ENCODE assay signal across 14 cellular contexts in the genomic region with DNA sequence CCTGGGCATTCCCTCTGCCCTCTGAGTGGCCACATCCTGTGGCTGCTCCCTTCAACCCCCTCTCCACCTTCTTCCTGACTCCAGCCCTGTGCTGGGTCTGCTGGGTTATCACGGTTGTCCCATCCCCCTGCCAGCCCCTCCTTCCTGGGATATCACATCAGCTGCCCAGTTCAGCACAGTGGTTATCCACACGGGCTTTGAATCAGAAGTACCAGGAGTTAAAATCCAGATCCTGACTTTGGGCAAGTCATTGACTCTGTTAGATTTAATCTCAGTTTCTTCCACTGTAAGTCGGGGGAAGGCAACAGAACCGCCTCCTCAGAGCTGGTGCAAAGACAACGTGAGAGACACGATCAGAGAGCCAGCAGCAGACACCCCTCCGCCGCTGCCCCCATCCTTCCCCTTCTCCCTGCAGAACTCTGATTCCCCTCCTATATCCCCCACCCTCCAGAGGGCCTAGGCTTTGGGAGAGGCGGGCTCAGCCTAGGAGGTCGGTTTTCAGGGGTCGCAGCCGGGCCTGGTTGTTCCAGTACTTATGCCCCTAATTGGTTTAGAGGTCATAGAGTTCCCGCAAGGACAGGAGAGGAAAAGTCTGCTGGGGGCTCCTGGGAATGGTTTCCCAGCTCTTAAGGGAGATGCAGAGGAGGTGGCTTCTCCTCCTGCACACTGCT. TPM values are rescaled to one million over a fixed set of nuclear protein-coding genes. Genes with fewer than 3 reads are reported as not detected.
"Had no signal": no experiment of that assay in that cellular context is flagged by ENCODE, and none has a peak within 500 bp of the region (broad histone marks: within the 10 kb centered on the region; RNA-seq: fewer than 3 reads in every experiment).

No MANE protein-coding gene starts in this region.

- H3K4me2 ChIP-seq: hepatocyte had no signal

- H3K27ac ChIP-seq: hepatocyte, ovary had no signal

- H3K4me3 ChIP-seq: hepatocyte, ovary, transverse colon had no signal

- H3K27me3 ChIP-seq: hepatocyte, ovary, transverse colon had no signal

- H3K79me2 ChIP-seq: hepatocyte had no signal

- H2AFZ ChIP-seq: hepatocyte had no signal

- DNase-seq: activated CD4-positive, alpha-beta T cell treated with anti-CD3 and anti-CD28 coated beads for 1 hour; activated CD4-positive, alpha-beta T cell treated with anti-CD3 and anti-CD28 coated beads, Interleukin-2, amount 50 U/mL, for 4 hours; activated naive CD4-positive, alpha-beta T cell; activated naive CD8-positive, alpha-beta T cell treated with anti-CD3 and anti-CD28 coated beads, Interleukin-2, amount 10 ng/mL, durations not matched to agents 7 days and 5 days; activated T-cell treated with anti-CD3 and anti-CD28 coated beads for 4 hours; dermis blood vessel endothelial cell; ovary; stimulated activated CD4-positive, alpha-beta T cell treated with anti-CD3 and anti-CD28 coated beads, Interleukin-2, amount 100 ng/mL, for 48 hours; transverse colon had no signal

- ATAC-seq: stimulated activated memory B cell treated with anti-CD40 and anti-IgM and Interleukin-4, amounts not matched to agents 10 μg/mL and 1 μg/mL and 100 μg/mL, for 72 hours had no signal

- H3K9me3 ChIP-seq: ovary, transverse colon had no signal

- H3K36me3 ChIP-seq: ovary, transverse colon had no signal

RNA-seq across cellular contexts. Expression of a gene that starts 42.5 kb away (rescaled TPM):
- total RNA-seq: activated naive CD8-positive, alpha-beta T cell treated with anti-CD3 and anti-CD28 coated beads, Interleukin-2, amount 10 ng/mL, durations not matched to agents 7 days and 5 days; dermis blood vessel endothelial cell; renal cortical epithelial cell; T-helper 1 cell treated with Interleukin-12 subunit alpha and Interleukin-12 subunit beta and Interleukin-4 antibody, amounts not matched to agents 30 ng/mL and 1 ng/mL, for 36 hours had no signal
- polyA plus RNA-seq: keratinocyte had no signal
